24 cellular contexts compared by ENCODE assay signal in the genomic region with DNA sequence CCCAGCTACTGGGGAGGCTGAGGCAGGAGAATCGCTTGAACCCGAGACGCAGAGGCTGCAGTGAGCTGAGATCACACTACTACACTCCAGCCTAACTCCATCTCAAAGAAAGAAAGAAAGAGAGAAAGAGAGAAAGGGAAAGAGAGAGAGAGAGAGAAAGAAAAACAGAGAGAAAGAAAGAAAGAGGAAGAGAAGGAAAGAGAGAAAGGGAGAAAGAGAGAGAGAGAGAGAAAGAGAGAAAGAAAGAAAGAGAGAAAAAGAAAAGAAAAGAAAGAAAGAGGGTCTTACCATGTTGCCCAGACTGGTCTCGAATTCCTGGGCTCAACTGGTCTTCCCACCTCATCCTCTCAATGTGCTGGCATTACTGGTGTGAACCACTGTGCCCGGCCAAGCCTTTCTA. TPM values are rescaled to one million over a fixed set of nuclear protein-coding genes. Genes with fewer than 3 reads are reported as not detected.
A peak's percentile ranks its signal among the peaks of the same experiment; 100 is the strongest.
DNase-seq lines count a peak whose midpoint lies in the region; ATAC-seq and TF ChIP-seq lines count a peak whose summit lies in the region.
"Had no signal": no experiment of that assay in that cellular context is flagged by ENCODE, and none has a peak within 500 bp of the region (broad histone marks: within the 10 kb centered on the region; RNA-seq: fewer than 3 reads in every experiment).

No MANE protein-coding gene starts in this region.

- no peaks in the 10 kb centered on the region for H3K79me2 ChIP-seq in mammary epithelial cell (ENCODE audit: insufficient read depth, low read length)

- in situ Hi-C loops in mammary epithelial cell (cut with MboI; ENCODE audit: low sequenced_read_pairs in 2 of 2) (no loop called here), gastrocnemius medialis (cut with MboI; ENCODE audit: low sequenced_read_pairs in 4 of 4) (no loop called here)

- intact Hi-C loops in MCF 10A (cut with micrococcal nuclease) = no loop called here
- intact Hi-C loops in mammary epithelial cell (cut with micrococcal nuclease) = no loop called here
- intact Hi-C loops in lower lobe of right lung (cut with DNase I) = no loop called here
- intact Hi-C loops in gastrocnemius medialis (cut with DNase I; ENCODE audit: low total_unique reads) = no loop called here

- peak overlapping the region; percentile 60 for H3K27ac Mint-ChIP-seq in MCF 10A (ENCODE audit: low read depth, unreplicated experiment)
- no peak overlapping the region for H3K27ac Mint-ChIP-seq in osteocyte (ENCODE audit: unreplicated experiment)
- H3K27ac Mint-ChIP-seq: CD8-positive, alpha-beta memory T cell had no signal

- H3K9me3 ChIP-seq in mammary epithelial cell (replicated peaks; ENCODE audit: insufficient read depth, low read length) (no peaks in the 10 kb centered on the region), lower lobe of right lung (no peaks in the 10 kb centered on the region), thoracic aorta (no peaks in the 10 kb centered on the region), gastrocnemius medialis (no peaks in the 10 kb centered on the region)
- H3K9me3 ChIP-seq: BLaER1 had no signal

- ATAC-seq in lower lobe of right lung (no peak), thoracic aorta (ENCODE audit: insufficient number of reproducible peaks, low FRiP score, low read depth) (no peak), GM21529 (IDR thresholded peaks at IDR 0.05; ENCODE audit: unreplicated experiment) (no peak), HG03457 (IDR thresholded peaks at IDR 0.05; ENCODE audit: unreplicated experiment) (no peak), gastrocnemius medialis (no peak)
- ATAC-seq: SK-N-SH treated with all-trans-retinoic acid at 6 μM for 48 hours had no signal

- peaks cover 39% of the 10 kb centered on the region for H3K36me3 Mint-ChIP-seq in MCF 10A (ENCODE audit: insufficient read depth, unreplicated experiment)
- H3K36me3 Mint-ChIP-seq in osteocyte (ENCODE audit: unreplicated experiment) = peaks cover 26% of the 10 kb centered on the region
- H3K36me3 Mint-ChIP-seq: CD8-positive, alpha-beta memory T cell had no signal

- peaks cover 15% of the 10 kb centered on the region for H3K4me1 ChIP-seq in mammary epithelial cell (ENCODE audit: insufficient read depth, low read length)
- peaks cover 7% of the 10 kb centered on the region for H3K4me1 ChIP-seq in lower lobe of right lung
- peaks cover 12 to 55% of the 10 kb centered on the region in 2 donors for H3K4me1 ChIP-seq in thoracic aorta (ENCODE audit: control insufficient read depth in 1 of 2, low read depth in 2 of 2)
- H3K4me1 ChIP-seq in gastrocnemius medialis = no peaks in the 10 kb centered on the region
- H3K4me1 ChIP-seq: BLaER1 had no signal

- 96% methylated on average over 4 of the region's 5 CpGs for WGBS in mammary epithelial cell (ENCODE audit: low coverage, missing lambda C conversion rate)

- peaks cover 4% of the 10 kb centered on the region for H3K36me3 ChIP-seq in mammary epithelial cell (ENCODE audit: insufficient read depth, low read length)
- no peaks in the 10 kb centered on the region for H3K36me3 ChIP-seq in lower lobe of right lung
- peaks cover 5% of the 10 kb centered on the region for H3K36me3 ChIP-seq in thoracic aorta
- no peaks in the 10 kb centered on the region for H3K36me3 ChIP-seq in gastrocnemius medialis

- TF ChIP-seq POLR2A in gastrocnemius medialis (IDR thresholded peaks at IDR 0.05) = no peak

- no peaks in the 10 kb centered on the region for H3K9me3 Mint-ChIP-seq in MCF 10A (ENCODE audit: unreplicated experiment)
- H3K9me3 Mint-ChIP-seq in osteocyte (ENCODE audit: unreplicated experiment) = no peaks in the 10 kb centered on the region
- H3K9me3 Mint-ChIP-seq: CD8-positive, alpha-beta memory T cell had no signal

- TF ChIP-seq CTCF in MCF 10A (IDR thresholded peaks at IDR 0.05; ENCODE audit: unreplicated experiment) (no peak), mammary epithelial cell (conservative IDR thresholded peaks at IDR 0.05 in 1 of 2, IDR thresholded peaks at IDR 0.05 in 1 of 2; ENCODE audit: extremely low read depth in 1 of 2, insufficient read depth in 1 of 2, low read depth in 1 of 2, low read length in 2 of 2) (no peak), lower lobe of right lung (IDR thresholded peaks at IDR 0.05) (no peak), thoracic aorta (IDR thresholded peaks at IDR 0.05) (no peak), osteocyte (IDR thresholded peaks at IDR 0.05) (no peak), gastrocnemius medialis (IDR thresholded peaks at IDR 0.05 in 4 of 5, conservative IDR thresholded peaks at IDR 0.05 in 1 of 5) (no peak)

- dilution Hi-C loops in mammary epithelial cell (cut with HindIII; ENCODE audit: low sequenced_read_pairs) = loop anchor here (5.0 kb wide), 2 partner anchors 77 to 253 kb away; no protein-coding TSS in a partner anchor

- H3K27ac ChIP-seq in mammary epithelial cell (ENCODE audit: insufficient read depth, low read depth, low read length) (no peak overlapping the region), lower lobe of right lung (peak overlapping the region; percentile 56), thoracic aorta (peak overlapping the region; percentile 55 to 66), gastrocnemius medialis (no peak overlapping the region)
- H3K27ac ChIP-seq: 22Rv1, HL-60 had no signal

- H4K20me1 ChIP-seq in mammary epithelial cell (ENCODE audit: insufficient read depth, low read length) = no peaks in the 10 kb centered on the region
- H4K20me1 ChIP-seq: BLaER1 had no signal

- CTCF ChIA-PET in MCF 10A (lab: Yijun Ruan, JAX) = no interaction called here
- CTCF ChIA-PET in mammary epithelial cell (lab: Charles Lee; ENCODE audit: low non-redundant PET) = no interaction called here

- DNase-seq in MCF 10A (ENCODE audit: unreplicated experiment) (no peak), mammary epithelial cell (no peak), lower lobe of right lung (no peak), thoracic aorta (ENCODE audit: low spot score) (no peak), osteocyte (ENCODE audit: extremely low spot score, unreplicated experiment) (no peak), gastrocnemius medialis (no peak)
- DNase-seq: ACHN; Calu3; CD8-positive, alpha-beta memory T cell; DMS153; KBM-7; NCI-H1092 treated with DMSO at 0.1 percent for 48 hours; NCI-H1436 treated with DMSO at 0.1 percent for 48 hours; NCI-H1930; NCI-H2227 treated with DMSO at 0.1 percent for 48 hours; NCI-H524; NCI-H774; NK-92 treated with Interleukin-12 subunit alpha and Interleukin-12 subunit beta, amount 100 ng/mL, for 24 hours had no signal

- POLR2A ChIA-PET in MCF 10A (lab: Yijun Ruan, JAX) = no interaction called here

- no peak overlapping the region for H3K9ac ChIP-seq in mammary epithelial cell (ENCODE audit: insufficient read depth, low read length)
- H3K9ac ChIP-seq: BLaER1 had no signal

- no peak overlapping the region for H2AFZ ChIP-seq in mammary epithelial cell (ENCODE audit: low read depth, low read length)

- H3K27me3 Mint-ChIP-seq in MCF 10A (ENCODE audit: insufficient read depth, unreplicated experiment) (no peaks in the 10 kb centered on the region), osteocyte (ENCODE audit: unreplicated experiment) (no peaks in the 10 kb centered on the region)

- H3K4me3 ChIP-seq in mammary epithelial cell (replicated peaks in 1 of 3; ENCODE audit: insufficient read depth in 1 of 3, low read depth in 2 of 3, low read length in 3 of 3) (no peak overlapping the region), lower lobe of right lung (no peak overlapping the region), thoracic aorta (no peak overlapping the region), gastrocnemius medialis (no peak overlapping the region)
- H3K4me3 ChIP-seq: BLaER1 had no signal

- H3K4me2 ChIP-seq in mammary epithelial cell (ENCODE audit: insufficient read depth, low read depth, low read length) = no peak overlapping the region
- H3K4me2 ChIP-seq: BLaER1 had no signal

- no TSS peak for BruUV-seq in MCF 10A (replicated peaks; lab: Mats Ljungman, UMichigan)
- no TSS peak for BruUV-seq in mammary epithelial cell (replicated peaks; lab: Mats Ljungman, UMichigan)

- no peaks in the 10 kb centered on the region for H3K27me3 ChIP-seq in mammary epithelial cell (ENCODE audit: insufficient read depth, low read length)
- H3K27me3 ChIP-seq in lower lobe of right lung (ENCODE audit: low read depth) = no peaks in the 10 kb centered on the region
- no peaks in the 10 kb centered on the region for H3K27me3 ChIP-seq in thoracic aorta (replicated peaks; ENCODE audit: insufficient read depth)
- no peaks in the 10 kb centered on the region for H3K27me3 ChIP-seq in gastrocnemius medialis
- H3K27me3 ChIP-seq: BLaER1 had no signal

- no peak overlapping the region for H3K4me3 Mint-ChIP-seq in MCF 10A (ENCODE audit: unreplicated experiment)
- no peak overlapping the region for H3K4me3 Mint-ChIP-seq in osteocyte (ENCODE audit: unreplicated experiment)
- H3K4me3 Mint-ChIP-seq: CD8-positive, alpha-beta memory T cell had no signal

- H3K4me1 Mint-ChIP-seq in MCF 10A (ENCODE audit: insufficient read depth, unreplicated experiment) (peaks cover 10% of the 10 kb centered on the region), osteocyte (ENCODE audit: unreplicated experiment) (peaks cover 5% of the 10 kb centered on the region)
- H3K4me1 Mint-ChIP-seq: CD8-positive, alpha-beta memory T cell had no signal

RNA-seq across cellular contexts. Expression of gene FBLN1, which starts 22.3 kb away (rescaled TPM):
- total RNA-seq in MCF 10A (2022) (69.0 and 110 TPM in 2 replicates), mammary epithelial cell (100 to 1,000 TPM; 130 to 173 TPM), lower lobe of right lung (307 TPM), thoracic aorta (100 to 1,000 TPM; 587 to 972 TPM), osteocyte (211 and 240 TPM in 2 replicates), gastrocnemius medialis (10 to 100 TPM; 12.5 to 37.1 (median 19.2) TPM)
- polyA plus RNA-seq in mammary epithelial cell = 66.8 TPM
- 49.2 TPM for polyA minus RNA-seq in mammary epithelial cell
- total RNA-seq: CD8-positive, alpha-beta memory T cell had no signal
- polyA plus RNA-seq: CD8-positive, alpha-beta memory T cell had no signal

Comparison
In these comparisons a context has a peak if more than half of its experiments do, and no peak if none do; other contexts are left out.
1. H3K27ac ChIP-seq: peak in lower lobe of right lung (single experiment) and thoracic aorta (2 of 2); none in mammary epithelial cell (single experiment) and gastrocnemius medialis (0 of 4).